ENCODE assay signal across 13 cellular contexts in the genomic region with DNA sequence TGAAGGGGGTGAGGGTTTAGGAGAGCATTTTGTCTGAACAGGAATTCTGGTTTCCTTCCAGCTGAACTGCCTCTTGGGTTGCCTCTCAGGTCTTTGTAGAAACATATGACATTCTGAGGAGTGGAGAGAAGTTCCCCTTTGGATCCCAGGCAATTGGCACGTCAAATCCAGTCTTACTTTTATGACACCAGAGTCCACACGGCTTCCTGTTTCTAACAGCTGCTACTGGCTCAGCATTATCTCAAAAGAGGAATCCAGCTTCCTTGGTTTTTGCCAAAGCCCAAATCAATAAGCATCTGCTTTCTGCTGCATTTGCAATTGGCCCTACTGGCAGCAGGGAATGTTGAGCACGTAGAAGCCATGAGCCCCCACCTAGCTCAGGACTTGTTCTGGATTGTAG.
DNase-seq lines count a peak whose midpoint lies in the region; ATAC-seq and TF ChIP-seq lines count a peak whose summit lies in the region.
"Had no signal": no experiment of that assay in that cellular context is flagged by ENCODE, and none has a peak within 500 bp of the region (broad histone marks: within the 10 kb centered on the region; RNA-seq: fewer than 3 reads in every experiment).

No MANE protein-coding gene starts in this region.

- H3K4ac ChIP-seq in mesendoderm (ENCODE audit: low read depth, low read length) = peak overlapping the region; percentile 59

- H3K4me2 ChIP-seq in mesendoderm (ENCODE audit: low read length) = no peak overlapping the region

- H3K4me1 Mint-ChIP-seq in stimulated activated naive CD8-positive, alpha-beta T cell treated with anti-CD3 and anti-CD28 coated beads, Interleukin-15, amount 100 ng/mL, for 72 hours = no peaks in the 10 kb centered on the region
- H3K4me1 Mint-ChIP-seq: naive thymus-derived CD4-positive, alpha-beta T cell had no signal

- peaks cover 0 to 6% of the 10 kb centered on the region in 2 donors for H3K9me3 Mint-ChIP-seq in stimulated activated naive CD8-positive, alpha-beta T cell treated with anti-CD3 and anti-CD28 coated beads, Interleukin-15, amount 100 ng/mL, for 72 hours
- peaks cover 0 to 4% of the 10 kb centered on the region in 2 donors for H3K9me3 Mint-ChIP-seq in activated naive CD4-positive, alpha-beta T cell treated with anti-CD3 and anti-CD28 coated beads, Interleukin-2, amount 50 U/mL, for 72 hours
- H3K9me3 Mint-ChIP-seq: activated T-cell treated with anti-CD3 and anti-CD28 coated beads, Interleukin-2, amount 50 U/mL, for 4 hours; T-helper 1 cell treated with Interleukin-12 subunit alpha and Interleukin-12 subunit beta and Interleukin-4 antibody, amounts not matched to agents 30 μg/mL and 1 μg/mL, for 36 hours had no signal

- peak overlapping the region; percentile 67 to 76 for H3K27ac Mint-ChIP-seq in stimulated activated naive CD8-positive, alpha-beta T cell treated with anti-CD3 and anti-CD28 coated beads, Interleukin-15, amount 100 ng/mL, for 72 hours
- H3K27ac Mint-ChIP-seq in activated naive CD4-positive, alpha-beta T cell treated with anti-CD3 and anti-CD28 coated beads, Interleukin-2, amount 50 U/mL, for 72 hours = no peak overlapping the region
- H3K27ac Mint-ChIP-seq: T-helper 1 cell treated with Interleukin-12 subunit alpha and Interleukin-12 subunit beta and Interleukin-4 antibody, amounts not matched to agents 30 μg/mL and 1 μg/mL, for 36 hours had no signal

- H4K8ac ChIP-seq in mesendoderm (ENCODE audit: low read depth, low read length) = no peak overlapping the region

- H3K79me1 ChIP-seq in mesendoderm (ENCODE audit: low read length) = no peaks in the 10 kb centered on the region

- TF ChIP-seq CTCF in esophagus muscularis mucosa (IDR thresholded peaks at IDR 0.05) = no peak

- no peak for TF ChIP-seq POLR2A in esophagus muscularis mucosa (IDR thresholded peaks at IDR 0.05; ENCODE audit: low read depth)

- no peak overlapping the region for H3K4me3 Mint-ChIP-seq in stimulated activated naive CD8-positive, alpha-beta T cell treated with anti-CD3 and anti-CD28 coated beads, Interleukin-15, amount 100 ng/mL, for 72 hours
- H3K4me3 Mint-ChIP-seq: activated T-cell treated with anti-CD3 and anti-CD28 coated beads, Interleukin-2, amount 50 U/mL, for 4 hours; naive thymus-derived CD4-positive, alpha-beta T cell; T-helper 1 cell treated with Interleukin-12 subunit alpha and Interleukin-12 subunit beta and Interleukin-4 antibody, amounts not matched to agents 30 μg/mL and 1 μg/mL, for 36 hours had no signal

- H2BK120ac ChIP-seq in mesendoderm (ENCODE audit: low read depth, low read length) = peak overlapping the region; percentile 68

- H3K9me3 ChIP-seq in esophagus muscularis mucosa = no peaks in the 10 kb centered on the region
- H3K9me3 ChIP-seq: tibial artery had no signal

- no peaks in the 10 kb centered on the region for H3K36me3 ChIP-seq in mesendoderm (ENCODE audit: control insufficient read depth, insufficient read depth, low read length)
- H3K36me3 ChIP-seq in esophagus muscularis mucosa = no peaks in the 10 kb centered on the region
- H3K36me3 ChIP-seq: tibial artery had no signal

- H3K18ac ChIP-seq in mesendoderm (ENCODE audit: low read length) = peak overlapping the region; percentile 43

- no peak for DNase-seq in stimulated activated naive CD8-positive, alpha-beta T cell treated with anti-CD3 and anti-CD28 coated beads, Interleukin-15, amount 100 ng/mL, for 72 hours
- no peak for DNase-seq in stimulated activated naive CD8-positive, alpha-beta T cell treated with anti-CD3 and anti-CD28 coated beads, Interleukin-15, Interleukin-2, amounts not matched to agents 100 U/mL and 50 U/mL, for 24 hours
- no peak for DNase-seq in epithelial cell of prostate (ENCODE audit: low read depth, low spot score)
- no peak for DNase-seq in mesendoderm
- DNase-seq in esophagus muscularis mucosa (ENCODE audit: extremely low spot score) = no peak
- no peak for DNase-seq in HPDE6-E6E7 (ENCODE audit: extremely low spot score)
- no peak for DNase-seq in activated naive CD4-positive, alpha-beta T cell treated with anti-CD3 and anti-CD28 coated beads, Interleukin-2, amount 50 U/mL, for 72 hours (ENCODE audit: low spot score in 2 of 2)
- DNase-seq: activated CD4-positive, alpha-beta T cell treated with anti-CD3 and anti-CD28 coated beads for 48 hours; activated T-cell treated with anti-CD3 and anti-CD28 coated beads, Interleukin-2, amount 50 U/mL, for 4 hours; naive thymus-derived CD4-positive, alpha-beta T cell had no signal

- H3K4me1 ChIP-seq in mesendoderm (ENCODE audit: control insufficient read depth, low read depth, low read length) (peaks cover 9% of the 10 kb centered on the region), esophagus muscularis mucosa (peaks cover 0 to 5% (median 2%) of the 10 kb centered on the region in 4 donors)
- H3K4me1 ChIP-seq: tibial artery had no signal

- H3K79me2 ChIP-seq in mesendoderm (ENCODE audit: control insufficient read depth, insufficient read depth, low read length) = no peaks in the 10 kb centered on the region

- peak overlapping the region; percentile 48 for H2BK5ac ChIP-seq in mesendoderm (ENCODE audit: low read length)

- ATAC-seq in stimulated activated naive CD8-positive, alpha-beta T cell treated with anti-CD3 and anti-CD28 coated beads, Interleukin-15, amount 100 ng/mL, for 72 hours = no peak
- no peak for ATAC-seq in stimulated activated naive CD8-positive, alpha-beta T cell treated with anti-CD3 and anti-CD28 coated beads, Interleukin-15, Interleukin-2, amounts not matched to agents 100 U/mL and 50 U/mL, for 24 hours
- ATAC-seq in activated naive CD4-positive, alpha-beta T cell treated with anti-CD3 and anti-CD28 coated beads, Interleukin-2, amount 50 U/mL, for 72 hours = no peak
- ATAC-seq in HG02571 (IDR thresholded peaks at IDR 0.05; ENCODE audit: unreplicated experiment) = no peak
- ATAC-seq: activated T-cell treated with anti-CD3 and anti-CD28 coated beads, Interleukin-2, amount 50 U/mL, for 4 hours had no signal

- TF ChIP-seq EP300 in esophagus muscularis mucosa (IDR thresholded peaks at IDR 0.05) = no peak

- peak overlapping the region; percentile 62 for H2BK15ac ChIP-seq in mesendoderm (replicated peaks; ENCODE audit: low read depth)

- intact Hi-C loops in esophagus muscularis mucosa (cut with DNase I) = no loop called here

- H3K27ac ChIP-seq in epithelial cell of prostate = peak overlapping the region; percentile 83
- no peak overlapping the region for H3K27ac ChIP-seq in mesendoderm (ENCODE audit: low read depth, low read length)
- peak overlapping the region in 2 of 4 donors; percentile 1 to 39 for H3K27ac ChIP-seq in esophagus muscularis mucosa (replicated peaks in 1 of 4)
- H3K27ac ChIP-seq: tibial artery had no signal

- H3K27me3 ChIP-seq in mesendoderm (ENCODE audit: insufficient read depth, low read length, poor library complexity) (no peaks in the 10 kb centered on the region), esophagus muscularis mucosa (no peaks in the 10 kb centered on the region)
- H3K27me3 ChIP-seq: tibial artery had no signal

- H3K23ac ChIP-seq in mesendoderm (ENCODE audit: low read length) = no peak overlapping the region

- no peak overlapping the region for H3K4me3 ChIP-seq in mesendoderm (ENCODE audit: low read length)
- no peak overlapping the region for H3K4me3 ChIP-seq in esophagus muscularis mucosa
- H3K4me3 ChIP-seq: tibial artery had no signal

- H3K27me3 Mint-ChIP-seq in stimulated activated naive CD8-positive, alpha-beta T cell treated with anti-CD3 and anti-CD28 coated beads, Interleukin-15, amount 100 ng/mL, for 72 hours = peaks cover 22% of the 10 kb centered on the region

- no peak overlapping the region for H4K5ac ChIP-seq in mesendoderm (ENCODE audit: low read length)

- H3K36me3 Mint-ChIP-seq in activated naive CD4-positive, alpha-beta T cell treated with anti-CD3 and anti-CD28 coated beads, Interleukin-2, amount 50 U/mL, for 72 hours = no peaks in the 10 kb centered on the region
- H3K36me3 Mint-ChIP-seq: naive thymus-derived CD4-positive, alpha-beta T cell had no signal

- H2AK5ac ChIP-seq in mesendoderm (ENCODE audit: low read length) = peak overlapping the region; percentile 3

- no peak overlapping the region for H3K9ac ChIP-seq in mesendoderm (ENCODE audit: low read length)

- H3K56ac ChIP-seq in mesendoderm (ENCODE audit: low read length) = no peak overlapping the region

- no CpG with 5 or more reads among the region's 3 CpGs for WGBS in mesendoderm (ENCODE audit: extremely low coverage, insufficient coverage, low lambda C conversion rate)
- 59% methylated on average over 3 of the region's 3 CpGs for WGBS in esophagus muscularis mucosa

Comparison
In these comparisons a context has a peak if more than half of its experiments do, and no peak if none do; other contexts are left out.
1. H3K27ac Mint-ChIP-seq: peak in stimulated activated naive CD8-positive, alpha-beta T cell treated with anti-CD3 and anti-CD28 coated beads, Interleukin-15, amount 100 ng/mL, for 72 hours (2 of 2); none in activated naive CD4-positive, alpha-beta T cell treated with anti-CD3 and anti-CD28 coated beads, Interleukin-2, amount 50 U/mL, for 72 hours (0 of 2).